In genomic region chr1:89704014-89704413, GRCh38 we compare ENCODE assay signal across 23 cellular contexts.
DNase-seq lines count a peak whose midpoint lies in the region; ATAC-seq, FAIRE-seq and TF ChIP-seq lines count a peak whose summit lies in the region.
"Had no signal": no experiment of that assay in that cellular context is flagged by ENCODE, and none has a peak within 500 bp of the region (broad histone marks: within the 10 kb centered on the region; RNA-seq: fewer than 3 reads in every experiment).

No MANE protein-coding gene starts in this region.

- WGBS in liver: 92% methylated on average over 2 of the region's 2 CpGs
- 87% methylated on average over 2 of the region's 2 CpGs for WGBS in right lobe of liver (ENCODE audit: insufficient coverage, low coverage, low lambda C conversion rate, missing lambda C conversion rate)
- WGBS in K562 (ENCODE audit: insufficient coverage, low coverage, missing lambda C conversion rate): 32% methylated on average over 2 of the region's 2 CpGs
- 89% methylated on average over 2 of the region's 2 CpGs for WGBS in suprapubic skin
- 95 to 96% methylated on average over 2 of the region's 2 CpGs for WGBS in testis, 2 donors

- TF ChIP-seq POLR2A in right lobe of liver (IDR thresholded peaks at IDR 0.05) (no peak), K562 (conservative IDR thresholded peaks at IDR 0.05) (no peak), suprapubic skin (IDR thresholded peaks at IDR 0.05) (no peak), testis (IDR thresholded peaks at IDR 0.05) (no peak)

- H3K9me3 ChIP-seq in liver (ENCODE audit: control insufficient read depth in 4 of 4, low read length in 3 of 4): no peaks in the 10 kb centered on the region
- no peaks in the 10 kb centered on the region for H3K9me3 ChIP-seq in right lobe of liver
- H3K9me3 ChIP-seq in K562 (replicated peaks; ENCODE audit: control insufficient read depth, insufficient read depth, low read depth, low read length): no peaks in the 10 kb centered on the region
- no peaks in the 10 kb centered on the region for H3K9me3 ChIP-seq in suprapubic skin
- H3K9me3 ChIP-seq in testis: no peaks in the 10 kb centered on the region
- H3K9me3 ChIP-seq: A549, SJSA1 had no signal

- CTCF ChIA-PET in K562 (lab: Yijun Ruan, JAX; ENCODE audit: low intra/inter-chr PET ratio): no interaction called here

- H2AFZ ChIP-seq in K562 (ENCODE audit: low read depth, low read length): no peak overlapping the region

- DNase-seq in right lobe of liver (no peak), ELF-1 (ENCODE audit: low read depth, low spot score) (peak; percentile 6), K562 (ENCODE audit: extremely low read depth in 1 of 4, low spot score in 3 of 4) (peak in 1 of 4 experiments; percentile 27), suprapubic skin (ENCODE audit: low spot score in 2 of 2) (no peak), testis (no peak), C1 segment of cervical spinal cord (lab: John Stamatoyannopoulos, UW) (no peak)
- DNase-seq: Calu3, DMS153, GDM1, MM.1S, NCI-H1048, NCI-H1417 treated with DMSO at 0.1 percent for 48 hours, NCI-H187 treated with DMSO at 0.1 percent for 48 hours, NCI-H2107, NCI-H446 treated with DMSO at 0.1 percent for 48 hours, NCI-H526 treated with DMSO at 0.1 percent for 48 hours had no signal

- intact Hi-C loops in right lobe of liver (cut with DNase I) (no loop called here), K562 (cut with micrococcal nuclease) (loop anchor here (5.0 to 10.0 kb wide), 2 partner anchors 58 to 169 kb away; no protein-coding TSS in a partner anchor), testis (cut with DNase I; ENCODE audit: low total_unique reads) (no loop called here)

- TF ChIP-seq EP300 in K562 (IDR thresholded peaks at IDR 0.05; ENCODE audit: low read length) (no peak), suprapubic skin (IDR thresholded peaks at IDR 0.05) (no peak)

- H3K36me3 ChIP-seq in liver (ENCODE audit: control insufficient read depth in 4 of 4, insufficient read depth in 3 of 4, low read depth in 1 of 4, low read length in 3 of 4): no peaks in the 10 kb centered on the region
- no peaks in the 10 kb centered on the region for H3K36me3 ChIP-seq in right lobe of liver
- H3K36me3 ChIP-seq in K562 (ENCODE audit: control insufficient read depth, insufficient read depth, low read length): no peaks in the 10 kb centered on the region; the same call in 2 of the 3 replicates
- H3K36me3 ChIP-seq in suprapubic skin: no peaks in the 10 kb centered on the region
- H3K36me3 ChIP-seq in testis (ENCODE audit: low read depth, missing control alignments): no peaks in the 10 kb centered on the region

- no peaks in the 10 kb centered on the region for H3K4me1 ChIP-seq in liver (ENCODE audit: control insufficient read depth in 4 of 4, insufficient read depth in 4 of 4, low read length in 3 of 4)
- H3K4me1 ChIP-seq in right lobe of liver: no peaks in the 10 kb centered on the region
- H3K4me1 ChIP-seq in K562 (replicated peaks in 1 of 2; ENCODE audit: control insufficient read depth in 2 of 2, insufficient read depth in 2 of 2, low read length in 2 of 2): peaks cover 5 to 52% of the 10 kb centered on the region in 2 experiments; a peak in 4 of 5 replicates
- H3K4me1 ChIP-seq in suprapubic skin: no peaks in the 10 kb centered on the region
- H3K4me1 ChIP-seq in testis: no peaks in the 10 kb centered on the region
- H3K4me1 ChIP-seq: A549 had no signal

- H3K27ac ChIP-seq in liver (ENCODE audit: low read depth in 1 of 2, low read length in 2 of 2) (no peak overlapping the region), right lobe of liver (no peak overlapping the region), K562 (ENCODE audit: extremely low read depth, low read depth, low read length) (no peak overlapping the region; the same call in 2 of the 3 replicates), suprapubic skin (no peak overlapping the region), testis (no peak overlapping the region)
- H3K27ac ChIP-seq: A549, SJSA1 had no signal

- BruUV-seq in K562 (replicated peaks; lab: Mats Ljungman, UMichigan): no TSS peak

- FAIRE-seq in K562 (lab: Jason Lieb, UNC): no peak
- FAIRE-seq: A549, GM19239, H1 had no signal

- H3K9me1 ChIP-seq in K562 (ENCODE audit: control insufficient read depth, insufficient read depth, low read length): no peaks in the 10 kb centered on the region

- H3K4me2 ChIP-seq in K562 (ENCODE audit: insufficient read depth, low read length): no peak overlapping the region
- H3K4me2 ChIP-seq: A549 had no signal

- no peak for TF ChIP-seq CTCF in liver (IDR thresholded peaks at IDR 0.05; ENCODE audit: low read depth, low read length, missing input control)
- TF ChIP-seq CTCF in right lobe of liver (IDR thresholded peaks at IDR 0.05): no peak
- no peak for TF ChIP-seq CTCF in K562 (IDR thresholded peaks at IDR 0.05 in 2 of 3, conservative IDR thresholded peaks at IDR 0.05 in 1 of 3; ENCODE audit: insufficient read depth in 2 of 3, low read depth in 1 of 3, low read length in 3 of 3)
- TF ChIP-seq CTCF in suprapubic skin (IDR thresholded peaks at IDR 0.05): no peak
- no peak for TF ChIP-seq CTCF in testis (IDR thresholded peaks at IDR 0.05)

- H3K4me3 ChIP-seq in liver (ENCODE audit: low read depth in 1 of 3, low read length in 3 of 3) (no peak overlapping the region), right lobe of liver (no peak overlapping the region), K562 (no peak overlapping the region), suprapubic skin (no peak overlapping the region), testis (no peak overlapping the region)
- H3K4me3 ChIP-seq: A549, SJSA1 had no signal

- no peaks in the 10 kb centered on the region for H3K79me2 ChIP-seq in K562 (ENCODE audit: control insufficient read depth, insufficient read depth, low read length)

- POLR2A ChIA-PET in K562 (lab: Yijun Ruan, JAX): interaction anchor here (1.4 kb wide), 1 partner anchor 23 kb away, joined by 5 read pairs; no protein-coding TSS in a partner anchor

- in situ Hi-C loops in K562 (cut with MboI): loop anchor here (5.0 kb wide), 1 partner anchor 72 kb away; the partner anchor contains the start of gene LRRC8C

- H3K27me3 ChIP-seq in liver (ENCODE audit: control insufficient read depth in 4 of 4, insufficient read depth in 4 of 4, low read length in 3 of 4) (peaks cover 0 to 3% (median 0%) of the 10 kb centered on the region in 4 donors), right lobe of liver (no peaks in the 10 kb centered on the region), K562 (ENCODE audit: control insufficient read depth in 2 of 2, insufficient read depth in 2 of 2, low read length in 2 of 2) (no peaks in the 10 kb centered on the region), suprapubic skin (no peaks in the 10 kb centered on the region), testis (no peaks in the 10 kb centered on the region)
- H3K27me3 ChIP-seq: SJSA1 had no signal

- no peaks in the 10 kb centered on the region for H4K20me1 ChIP-seq in K562 (replicated peaks; ENCODE audit: control insufficient read depth, insufficient read depth, low read length)

- ATAC-seq in right lobe of liver (no peak), K562 (no peak)
- ATAC-seq: A549, HCT116, Right ventricle myocardium inferior had no signal

- TF ChIP-seq RAD21 in liver (IDR thresholded peaks at IDR 0.05) (no peak), K562 (CRISPR knock-in tag; conservative IDR thresholded peaks at IDR 0.05 in 1 of 2, IDR thresholded peaks at IDR 0.05 in 1 of 2) (no peak)

- H3K9ac ChIP-seq in liver (ENCODE audit: low read depth in 1 of 2, low read length in 2 of 2): no peak overlapping the region
- no peak overlapping the region for H3K9ac ChIP-seq in K562 (ENCODE audit: insufficient read depth in 1 of 2, low read depth in 2 of 2, low read length in 2 of 2)

TF ChIP-seq in liver, 16 proteins besides CTCF, POLR2A, EP300 and RAD21:
- TF ChIP-seq, protein P1, sequence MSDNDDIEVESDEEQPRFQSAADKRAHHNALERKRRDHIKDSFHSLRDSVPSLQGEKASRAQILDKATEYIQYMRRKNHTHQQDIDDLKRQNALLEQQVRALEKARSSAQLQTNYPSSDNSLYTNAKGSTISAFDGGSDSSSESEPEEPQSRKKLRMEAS (IDR thresholded peaks at IDR 0.05): no peak
- TF ChIP-seq NR2F2 (IDR thresholded peaks at IDR 0.05): peak; percentile 19

TF ChIP-seq in K562, 482 proteins besides CTCF, POLR2A, EP300 and RAD21 (continues in another document):
- TF ChIP-seq KDM2B (CRISPR knock-in tag; IDR thresholded peaks at IDR 0.05): no peak
- TF ChIP-seq ZBTB17 (CRISPR knock-in tag; IDR thresholded peaks at IDR 0.05): no peak
- no peak for TF ChIP-seq DDX20 (tag; IDR thresholded peaks at IDR 0.05; ENCODE audit: low read depth)
- TF ChIP-seq, protein P2, sequence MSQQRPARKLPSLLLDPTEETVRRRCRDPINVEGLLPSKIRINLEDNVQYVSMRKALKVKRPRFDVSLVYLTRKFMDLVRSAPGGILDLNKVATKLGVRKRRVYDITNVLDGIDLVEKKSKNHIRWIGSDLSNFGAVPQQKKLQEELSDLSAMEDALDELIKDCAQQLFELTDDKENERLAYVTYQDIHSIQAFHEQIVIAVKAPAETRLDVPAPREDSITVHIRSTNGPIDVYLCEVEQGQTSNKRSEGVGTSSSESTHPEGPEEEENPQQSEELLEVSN (IDR thresholded peaks at IDR 0.05; ENCODE audit: borderline replicate concordance in 1 of 2, extremely low read depth in 1 of 2, insufficient read depth in 1 of 2, insufficient read length in 1 of 2, low read depth in 1 of 2, low read length in 1 of 2, poor library complexity in 1 of 2, severe bottlenecking in 1 of 2): no peak
- no peak for TF ChIP-seq ZNF551 (CRISPR knock-in tag; IDR thresholded peaks at IDR 0.05)
- TF ChIP-seq SNIP1 (IDR thresholded peaks at IDR 0.05; ENCODE audit: low read depth): no peak
- TF ChIP-seq FOXA3 (CRISPR knock-in tag; conservative IDR thresholded peaks at IDR 0.05 in 1 of 2, IDR thresholded peaks at IDR 0.05 in 1 of 2): no peak
- TF ChIP-seq GABPB1 (CRISPR knock-in tag; IDR thresholded peaks at IDR 0.05): no peak
- TF ChIP-seq NR2C2 (CRISPR knock-in tag; IDR thresholded peaks at IDR 0.05): no peak
- TF ChIP-seq NR2C2 (tag; IDR thresholded peaks at IDR 0.05): peak; percentile 68
- TF ChIP-seq RCOR1 (IDR thresholded peaks at IDR 0.05; ENCODE audit: borderline replicate concordance in 1 of 2, low read depth in 2 of 2, low read length in 2 of 2): peak in 1 of 2 experiments; percentile 69; a peak in 2 of 4 replicates
- no peak for TF ChIP-seq EHMT2 (IDR thresholded peaks at IDR 0.05)
- TF ChIP-seq E2F1 (CRISPR knock-in tag; IDR thresholded peaks at IDR 0.05): no peak
